Comparison of ENCODE assay signal across 8 cellular contexts in the genomic region with DNA sequence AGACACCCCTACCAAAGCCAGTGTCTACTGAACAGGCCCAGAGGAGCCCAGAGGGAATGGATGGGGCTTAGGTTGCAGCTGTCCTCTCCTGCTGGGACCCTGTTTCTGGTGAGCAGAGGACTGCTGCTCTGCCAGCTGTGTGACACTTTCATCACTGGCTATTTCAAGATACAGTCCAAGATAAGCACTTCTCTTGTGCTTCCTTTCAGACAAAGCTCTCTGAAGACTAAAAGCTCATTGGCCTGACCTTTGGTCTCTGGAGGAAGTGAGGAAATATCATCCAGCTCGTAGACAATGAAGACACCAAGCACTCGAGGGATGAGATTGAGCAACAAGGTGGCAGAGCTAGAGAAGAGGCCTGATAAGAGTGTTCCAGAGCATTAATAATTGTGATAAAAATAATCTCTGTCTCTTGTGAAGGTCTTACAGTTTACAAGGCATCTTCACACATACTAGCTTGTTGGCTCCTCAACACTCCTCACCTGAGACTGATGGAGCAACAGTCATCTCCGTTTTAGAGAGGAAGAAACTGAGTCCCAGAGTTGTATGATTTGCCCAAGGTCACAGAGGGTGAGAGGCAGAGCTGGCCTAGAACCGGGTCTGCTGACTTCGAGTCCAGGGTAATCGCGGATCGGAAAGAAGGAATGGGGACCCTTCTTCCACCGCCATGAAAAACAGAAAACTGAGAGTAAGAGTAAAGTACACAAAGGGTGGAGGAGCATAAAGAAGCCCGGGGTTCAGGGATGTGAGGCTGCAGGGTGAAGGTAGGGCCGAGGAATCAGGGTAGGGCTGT.
DNase-seq lines count a peak whose midpoint lies in the region; ATAC-seq and TF ChIP-seq lines count a peak whose summit lies in the region.

No MANE protein-coding gene starts in this region.

- H3K4me3 ChIP-seq in foreskin fibroblast (ENCODE audit: low read depth in 1 of 2, low read length in 2 of 2) (peak overlapping the region; percentile 64 to 67), neuron (ENCODE audit: low read length) (peak overlapping the region; percentile 71)

- DNase-seq in DMS79 treated with DMSO at 0.1 percent for 48 hours (lab: John Stamatoyannopoulos, UW) (peak; percentile 48), HuH-7 (ENCODE audit: low spot score) (peak; percentile 42), foreskin fibroblast (peak; percentile 84 to 88), iPS-NIHi11 (ENCODE audit: low spot score) (no peak), cerebellar cortex (ENCODE audit: low spot score) (no peak)

- TF ChIP-seq CTCF in VCaP (conservative IDR thresholded peaks at IDR 0.05) (no peak), foreskin fibroblast (IDR thresholded peaks at IDR 0.05; ENCODE audit: low read depth, low read length) (no peak)

- H2AFZ ChIP-seq in neuron (ENCODE audit: low read depth, low read length) = no peak overlapping the region

- H3K36me3 ChIP-seq in neuron (ENCODE audit: insufficient read depth, low read length) = no peaks in the 10 kb centered on the region

- no peaks in the 10 kb centered on the region for H3K27me3 ChIP-seq in neuron (ENCODE audit: insufficient read depth, low read length)

- peaks cover 40% of the 10 kb centered on the region for H3K4me1 ChIP-seq in neuron (ENCODE audit: insufficient read depth, low read length)

- peak overlapping the region; percentile 87 for H3K27ac ChIP-seq in VCaP

- ATAC-seq in GM21381 (IDR thresholded peaks at IDR 0.05; ENCODE audit: unreplicated experiment) = no peak

- H3K9me3 ChIP-seq in neuron (ENCODE audit: low read length) = no peaks in the 10 kb centered on the region

Comparison
In these comparisons a context has a peak if more than half of its experiments do, and no peak if none do; other contexts are left out.
1. DNase-seq: peak in DMS79 treated with DMSO at 0.1 percent for 48 hours (single experiment), HuH-7 (single experiment) and foreskin fibroblast (2 of 2); none in iPS-NIHi11 (single experiment) and cerebellar cortex (single experiment).